ENCODE assay signal across 1 cellular context in the genomic region with DNA sequence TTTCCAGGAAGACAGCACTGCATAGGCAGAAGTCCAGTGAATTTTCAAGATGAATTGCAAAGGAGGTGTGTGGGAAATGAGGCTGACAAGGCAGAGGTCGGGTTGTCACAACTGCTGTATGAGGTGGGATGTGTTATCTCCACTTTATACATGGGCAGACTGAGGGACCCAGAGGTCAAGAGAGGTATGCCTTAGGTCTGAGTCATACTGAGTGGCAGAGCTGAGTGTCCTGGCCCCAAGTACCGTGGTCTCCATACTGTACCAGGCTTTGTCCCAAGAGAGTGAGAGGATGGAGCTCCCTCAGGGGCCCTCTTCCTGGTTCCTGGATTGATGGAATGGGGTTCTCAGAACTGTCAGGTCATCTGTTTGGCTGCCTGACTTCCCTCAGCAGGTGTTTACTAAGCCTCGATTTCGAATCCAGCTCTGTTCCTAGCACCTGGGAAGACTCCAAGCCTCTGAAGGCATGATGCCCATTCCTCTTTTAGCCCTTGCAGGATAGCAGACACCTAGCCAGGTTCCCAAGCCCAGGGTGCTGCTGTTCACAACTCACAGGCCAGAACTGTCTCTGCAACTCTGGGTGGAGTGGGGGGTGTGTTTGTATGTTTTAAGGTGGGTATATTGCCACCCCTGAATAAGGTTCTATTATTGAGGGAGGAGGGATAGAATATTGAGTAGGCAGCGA.
TF ChIP-seq lines count a peak whose summit lies in the region.

No MANE protein-coding gene starts in this region.

TF ChIP-seq in HEK293, 187 proteins besides CTCF, POLR2A, EP300 and RAD21 (continued from another document):
- TF ChIP-seq, protein P1, sequence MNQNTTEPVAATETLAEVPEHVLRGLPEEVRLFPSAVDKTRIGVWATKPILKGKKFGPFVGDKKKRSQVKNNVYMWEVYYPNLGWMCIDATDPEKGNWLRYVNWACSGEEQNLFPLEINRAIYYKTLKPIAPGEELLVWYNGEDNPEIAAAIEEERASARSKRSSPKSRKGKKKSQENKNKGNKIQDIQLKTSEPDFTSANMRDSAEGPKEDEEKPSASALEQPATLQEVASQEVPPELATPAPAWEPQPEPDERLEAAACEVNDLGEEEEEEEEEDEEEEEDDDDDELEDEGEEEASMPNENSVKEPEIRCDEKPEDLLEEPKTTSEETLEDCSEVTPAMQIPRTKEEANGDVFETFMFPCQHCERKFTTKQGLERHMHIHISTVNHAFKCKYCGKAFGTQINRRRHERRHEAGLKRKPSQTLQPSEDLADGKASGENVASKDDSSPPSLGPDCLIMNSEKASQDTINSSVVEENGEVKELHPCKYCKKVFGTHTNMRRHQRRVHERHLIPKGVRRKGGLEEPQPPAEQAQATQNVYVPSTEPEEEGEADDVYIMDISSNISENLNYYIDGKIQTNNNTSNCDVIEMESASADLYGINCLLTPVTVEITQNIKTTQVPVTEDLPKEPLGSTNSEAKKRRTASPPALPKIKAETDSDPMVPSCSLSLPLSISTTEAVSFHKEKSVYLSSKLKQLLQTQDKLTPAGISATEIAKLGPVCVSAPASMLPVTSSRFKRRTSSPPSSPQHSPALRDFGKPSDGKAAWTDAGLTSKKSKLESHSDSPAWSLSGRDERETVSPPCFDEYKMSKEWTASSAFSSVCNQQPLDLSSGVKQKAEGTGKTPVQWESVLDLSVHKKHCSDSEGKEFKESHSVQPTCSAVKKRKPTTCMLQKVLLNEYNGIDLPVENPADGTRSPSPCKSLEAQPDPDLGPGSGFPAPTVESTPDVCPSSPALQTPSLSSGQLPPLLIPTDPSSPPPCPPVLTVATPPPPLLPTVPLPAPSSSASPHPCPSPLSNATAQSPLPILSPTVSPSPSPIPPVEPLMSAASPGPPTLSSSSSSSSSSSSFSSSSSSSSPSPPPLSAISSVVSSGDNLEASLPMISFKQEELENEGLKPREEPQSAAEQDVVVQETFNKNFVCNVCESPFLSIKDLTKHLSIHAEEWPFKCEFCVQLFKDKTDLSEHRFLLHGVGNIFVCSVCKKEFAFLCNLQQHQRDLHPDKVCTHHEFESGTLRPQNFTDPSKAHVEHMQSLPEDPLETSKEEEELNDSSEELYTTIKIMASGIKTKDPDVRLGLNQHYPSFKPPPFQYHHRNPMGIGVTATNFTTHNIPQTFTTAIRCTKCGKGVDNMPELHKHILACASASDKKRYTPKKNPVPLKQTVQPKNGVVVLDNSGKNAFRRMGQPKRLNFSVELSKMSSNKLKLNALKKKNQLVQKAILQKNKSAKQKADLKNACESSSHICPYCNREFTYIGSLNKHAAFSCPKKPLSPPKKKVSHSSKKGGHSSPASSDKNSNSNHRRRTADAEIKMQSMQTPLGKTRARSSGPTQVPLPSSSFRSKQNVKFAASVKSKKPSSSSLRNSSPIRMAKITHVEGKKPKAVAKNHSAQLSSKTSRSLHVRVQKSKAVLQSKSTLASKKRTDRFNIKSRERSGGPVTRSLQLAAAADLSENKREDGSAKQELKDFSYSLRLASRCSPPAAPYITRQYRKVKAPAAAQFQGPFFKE (tag by site-specific recombination; IDR thresholded peaks at IDR 0.05; ENCODE audit: borderline replicate concordance) = no peak
